Comparison of ENCODE assay signal across 8 cellular contexts in genomic region chr2:73232471-73233153, GRCh38. TPM values are rescaled to one million over a fixed set of nuclear protein-coding genes. Genes with fewer than 3 reads are reported as not detected.
DNase-seq lines count a peak whose midpoint lies in the region; ATAC-seq and TF ChIP-seq lines count a peak whose summit lies in the region.

No MANE protein-coding gene starts in this region.

- H3K9me2 ChIP-seq in SU-DHL-6 (replicated peaks; ENCODE audit: insufficient read depth, low read length) = no peaks in the 10 kb centered on the region

- peaks cover 5% of the 10 kb centered on the region; the same call in 1 of the 2 replicates for H3F3A ChIP-seq in SU-DHL-6 (ENCODE audit: insufficient read depth)

- H3K27ac ChIP-seq in SU-DHL-6 (ENCODE audit: low read depth, low read length) = 0 out of 2 replicates have a peak overlapping the region, but pooled peaks have one; percentile 34
- H3K27ac ChIP-seq in effector memory CD4-positive, alpha-beta T cell (ENCODE audit: insufficient read depth, low read length, poor library complexity, severe bottlenecking) = peak overlapping the region; percentile 92
- peak overlapping the region; percentile 94 for H3K27ac ChIP-seq in naive thymus-derived CD4-positive, alpha-beta T cell (ENCODE audit: low read depth, low read length)

- peaks cover 16% of the 10 kb centered on the region; the same call in 1 of the 2 replicates for H4K20me1 ChIP-seq in SU-DHL-6 (ENCODE audit: low read depth, low read length)

- H3K4me1 Mint-ChIP-seq in naive thymus-derived CD4-positive, alpha-beta T cell = peaks cover 25 to 38% (median 33%) of the 10 kb centered on the region in 7 donors

- ATAC-seq in HG02759 (IDR thresholded peaks at IDR 0.05; ENCODE audit: unreplicated experiment) (peak; percentile 12), HG03175 (IDR thresholded peaks at IDR 0.05; ENCODE audit: unreplicated experiment) (no peak)
- ATAC-seq in naive thymus-derived CD4-positive, alpha-beta T cell = no peak

- CTCF ChIA-PET in naive thymus-derived CD4-positive, alpha-beta T cell (lab: Charles Lee) = interaction anchor here (0.9 to 1.7 kb wide), 4 partner anchors 9 to 58 kb away, joined by 3 to 6 read pairs (median 4); no protein-coding TSS in a partner anchor

- no peaks in the 10 kb centered on the region for H3K27me3 ChIP-seq in SU-DHL-6 (ENCODE audit: low read length)
- H3K27me3 ChIP-seq in effector memory CD4-positive, alpha-beta T cell (replicated peaks; ENCODE audit: control insufficient read depth, insufficient read depth, low read length, poor library complexity, severe bottlenecking) = no peaks in the 10 kb centered on the region
- H3K27me3 ChIP-seq in naive thymus-derived CD4-positive, alpha-beta T cell (ENCODE audit: control insufficient read depth in 2 of 2, insufficient read depth in 2 of 2, low read length in 2 of 2) = no peaks in the 10 kb centered on the region

- H3K4me3 ChIP-seq in SU-DHL-6 (ENCODE audit: insufficient read depth, low read length, poor library complexity, severe bottlenecking) = peak overlapping the region; percentile 61
- peak overlapping the region; percentile 69 for H3K4me3 ChIP-seq in effector memory CD4-positive, alpha-beta T cell (ENCODE audit: insufficient read depth, low read depth, low read length, poor library complexity, severe bottlenecking)
- peak overlapping the region; percentile 90 for H3K4me3 ChIP-seq in naive thymus-derived CD4-positive, alpha-beta T cell (ENCODE audit: low read length)

- H3K9ac ChIP-seq in SU-DHL-6 (ENCODE audit: low read length) = peak overlapping the region; percentile 70

- DNase-seq in NCI-H526 (lab: John Stamatoyannopoulos, UW) = peak; percentile 8 to 53
- DNase-seq in NCI-H526 treated with DMSO at 0.1 percent for 48 hours (lab: John Stamatoyannopoulos, UW) = no peak
- no peak for DNase-seq in effector memory CD4-positive, alpha-beta T cell
- peak in 5 of 9 donors; percentile 11 to 26 (median 13) for DNase-seq in naive thymus-derived CD4-positive, alpha-beta T cell
- no peak for DNase-seq in NCI-H187 (lab: John Stamatoyannopoulos, UW)

- peaks cover 36% of the 10 kb centered on the region for H3K79me2 ChIP-seq in SU-DHL-6 (ENCODE audit: insufficient read depth, low read length)

- H3K27me3 Mint-ChIP-seq in naive thymus-derived CD4-positive, alpha-beta T cell = peaks cover 0 to 2% (median 0%) of the 10 kb centered on the region in 5 donors

- peak overlapping the region; percentile 95 for H3K4me2 ChIP-seq in SU-DHL-6 (ENCODE audit: low read depth, low read length, poor library complexity, severe bottlenecking)

- H3K9me3 Mint-ChIP-seq in naive thymus-derived CD4-positive, alpha-beta T cell = no peaks in the 10 kb centered on the region

- H3K9me3 ChIP-seq in SU-DHL-6 (ENCODE audit: insufficient read depth, low read length) = no peaks in the 10 kb centered on the region
- H3K9me3 ChIP-seq in effector memory CD4-positive, alpha-beta T cell (ENCODE audit: control insufficient read depth, low read length) = no peaks in the 10 kb centered on the region
- no peaks in the 10 kb centered on the region for H3K9me3 ChIP-seq in naive thymus-derived CD4-positive, alpha-beta T cell (ENCODE audit: control insufficient read depth in 2 of 3, low read length in 3 of 3)

- H3K4me1 ChIP-seq in effector memory CD4-positive, alpha-beta T cell (ENCODE audit: control insufficient read depth, insufficient read depth, low read length, poor library complexity, severe bottlenecking) = peaks cover 6% of the 10 kb centered on the region
- peaks cover 15% of the 10 kb centered on the region in 2 donors for H3K4me1 ChIP-seq in naive thymus-derived CD4-positive, alpha-beta T cell (ENCODE audit: control insufficient read depth in 2 of 2, insufficient read depth in 2 of 2, low read length in 2 of 2)

- peak overlapping the region; percentile 88 to 100 (median 98) for H3K4me3 Mint-ChIP-seq in naive thymus-derived CD4-positive, alpha-beta T cell

- intact Hi-C loops in naive thymus-derived CD4-positive, alpha-beta T cell (cut with micrococcal nuclease) = loop anchor here (1.0 to 10.0 kb wide), 15 partner anchors 18 to 1900 kb away; partner anchors contain the start of genes C2orf78 (in 1 of the 2), CCDC142 (in 1 of the 2), DUSP11 (in 1 of the 2) and EGR4 (in 1 of the 2)

- POLR2A ChIA-PET in naive thymus-derived CD4-positive, alpha-beta T cell (lab: Charles Lee) = interaction anchor here (0.8 to 4.2 kb wide), 16 partner anchors 9 to 1225 kb away, joined by 3 to 34 read pairs (median 6); partner anchors contain the start of genes ALMS1, EGR4, FBXO41 and SFXN5

- H3K27ac Mint-ChIP-seq in naive thymus-derived CD4-positive, alpha-beta T cell = peak overlapping the region; percentile 74 to 96 (median 86)

- peaks cover 0 to 10% (median 0%) of the 10 kb centered on the region in 5 donors for H3K36me3 Mint-ChIP-seq in naive thymus-derived CD4-positive, alpha-beta T cell

- no peak for TF ChIP-seq CTCF in SU-DHL-6 (IDR thresholded peaks at IDR 0.05; ENCODE audit: insufficient read depth, low read length, poor library complexity, severe bottlenecking)

- no peaks in the 10 kb centered on the region for H3K36me3 ChIP-seq in SU-DHL-6 (ENCODE audit: low read length)
- H3K36me3 ChIP-seq in effector memory CD4-positive, alpha-beta T cell (ENCODE audit: control insufficient read depth, insufficient read depth, low read length) = peaks cover 8% of the 10 kb centered on the region
- peaks cover 0 to 12% (median 0%) of the 10 kb centered on the region in 3 experiments for H3K36me3 ChIP-seq in naive thymus-derived CD4-positive, alpha-beta T cell (ENCODE audit: control insufficient read depth in 2 of 3, insufficient read depth in 3 of 3, low read length in 3 of 3)

- peak overlapping the region; percentile 83 for H2AFZ ChIP-seq in SU-DHL-6 (ENCODE audit: low read depth, low read length, severe bottlenecking)

RNA-seq across cellular contexts. Expression of gene PRADC1, which starts 0.4 kb away (rescaled TPM):
- 1 to 10 TPM; 4.3 to 8.8 (median 6.9) TPM for total RNA-seq in naive thymus-derived CD4-positive, alpha-beta T cell
- 10 to 100 TPM; 25.1 to 29.5 TPM for polyA plus RNA-seq in naive thymus-derived CD4-positive, alpha-beta T cell

RNA-seq across cellular contexts. Expression of gene CCT7, which starts 1.5 kb away (rescaled TPM):
- total RNA-seq in naive thymus-derived CD4-positive, alpha-beta T cell = 100 to 1,000 TPM; 118 to 322 (median 181) TPM
- polyA plus RNA-seq in naive thymus-derived CD4-positive, alpha-beta T cell = 100 to 1,000 TPM; 284 to 298 TPM

RNA-seq across cellular contexts. Expression of gene SMYD5, which starts 18.6 kb away (rescaled TPM):
- total RNA-seq in naive thymus-derived CD4-positive, alpha-beta T cell = 10 to 100 TPM; 25.1 to 76.2 (median 42.7) TPM
- 10 to 100 TPM; 25.6 to 28.0 TPM for polyA plus RNA-seq in naive thymus-derived CD4-positive, alpha-beta T cell

RNA-seq across cellular contexts. Expression of gene NOTO, which starts 30.2 kb away (rescaled TPM):
- not detected for total RNA-seq in naive thymus-derived CD4-positive, alpha-beta T cell
- not detected for polyA plus RNA-seq in naive thymus-derived CD4-positive, alpha-beta T cell

RNA-seq across cellular contexts. Expression of gene FBXO41, which starts 51.7 kb away (rescaled TPM):
- 10 to 100 TPM; 13.2 to 19.6 (median 17.6) TPM for total RNA-seq in naive thymus-derived CD4-positive, alpha-beta T cell
- 1 to 10 TPM; 1.5 to 3.2 TPM for polyA plus RNA-seq in naive thymus-derived CD4-positive, alpha-beta T cell

Comparison
In these comparisons a context has a peak if more than half of its experiments do, and no peak if none do; other contexts are left out.
1. DNase-seq: peak in NCI-H526 (2 of 2) and naive thymus-derived CD4-positive, alpha-beta T cell (5 of 9); none in NCI-H526 treated with DMSO at 0.1 percent for 48 hours (single experiment), effector memory CD4-positive, alpha-beta T cell (0 of 3) and NCI-H187 (0 of 2).
2. H3K27ac ChIP-seq: peak in every context shown above with its lines; median percentile 94 in naive thymus-derived CD4-positive, alpha-beta T cell; 92 in effector memory CD4-positive, alpha-beta T cell; 34 in SU-DHL-6.
3. Peak in every context shown above with its lines, with median percentiles within 50 percentile points of each other: H3K4me3 ChIP-seq.